1 cellular context compared by ENCODE assay signal in genomic region chr5:75020016-75020656, GRCh38.
A peak's percentile ranks its signal among the peaks of the same experiment; 100 is the strongest.
TF ChIP-seq lines count a peak whose summit lies in the region.

No MANE protein-coding gene starts in this region.

TF ChIP-seq in HepG2, 621 proteins besides CTCF, POLR2A, EP300 and RAD21 (continued from another document and continues in another):
- TF ChIP-seq NFIC (IDR thresholded peaks at IDR 0.05; ENCODE audit: low read length) = peak; percentile 61; the same call in 1 of the 2 replicates
- TF ChIP-seq, protein P1, sequence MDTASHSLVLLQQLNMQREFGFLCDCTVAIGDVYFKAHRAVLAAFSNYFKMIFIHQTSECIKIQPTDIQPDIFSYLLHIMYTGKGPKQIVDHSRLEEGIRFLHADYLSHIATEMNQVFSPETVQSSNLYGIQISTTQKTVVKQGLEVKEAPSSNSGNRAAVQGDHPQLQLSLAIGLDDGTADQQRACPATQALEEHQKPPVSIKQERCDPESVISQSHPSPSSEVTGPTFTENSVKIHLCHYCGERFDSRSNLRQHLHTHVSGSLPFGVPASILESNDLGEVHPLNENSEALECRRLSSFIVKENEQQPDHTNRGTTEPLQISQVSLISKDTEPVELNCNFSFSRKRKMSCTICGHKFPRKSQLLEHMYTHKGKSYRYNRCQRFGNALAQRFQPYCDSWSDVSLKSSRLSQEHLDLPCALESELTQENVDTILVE (CRISPR knock-in tag; IDR thresholded peaks at IDR 0.05) = peak; percentile 32; the same call in 1 of the 2 replicates
- peak; percentile 75; the same call in 1 of the 2 replicates for TF ChIP-seq ZNF232 (CRISPR knock-in tag; IDR thresholded peaks at IDR 0.05; ENCODE audit: borderline replicate concordance)
- TF ChIP-seq, protein P2, sequence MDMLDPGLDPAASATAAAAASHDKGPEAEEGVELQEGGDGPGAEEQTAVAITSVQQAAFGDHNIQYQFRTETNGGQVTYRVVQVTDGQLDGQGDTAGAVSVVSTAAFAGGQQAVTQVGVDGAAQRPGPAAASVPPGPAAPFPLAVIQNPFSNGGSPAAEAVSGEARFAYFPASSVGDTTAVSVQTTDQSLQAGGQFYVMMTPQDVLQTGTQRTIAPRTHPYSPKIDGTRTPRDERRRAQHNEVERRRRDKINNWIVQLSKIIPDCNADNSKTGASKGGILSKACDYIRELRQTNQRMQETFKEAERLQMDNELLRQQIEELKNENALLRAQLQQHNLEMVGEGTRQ (IDR thresholded peaks at IDR 0.05; ENCODE audit: low read depth, low read length) = no peak
- TF ChIP-seq, protein P2 (CRISPR knock-in tag; IDR thresholded peaks at IDR 0.05; ENCODE audit: borderline replicate concordance) = no peak
- TF ChIP-seq HNF4G (IDR thresholded peaks at IDR 0.05; ENCODE audit: borderline replicate concordance, low read depth, low read length) = no peak
- TF ChIP-seq HNF4G (CRISPR knock-in tag; IDR thresholded peaks at IDR 0.05; ENCODE audit: borderline replicate concordance, low read depth) = peak; percentile 59; the same call in 1 of the 2 replicates
- TF ChIP-seq POLR2AphosphoS5 (IDR thresholded peaks at IDR 0.05; ENCODE audit: low read depth, low read length) = no peak
- TF ChIP-seq FOXA3 (CRISPR knock-in tag; IDR thresholded peaks at IDR 0.05) = peak; percentile 72
- no peak for TF ChIP-seq CENPX (CRISPR knock-in tag; IDR thresholded peaks at IDR 0.05)
- peak; percentile 48; the same call in 1 of the 2 replicates for TF ChIP-seq HMG20A (CRISPR knock-in tag; IDR thresholded peaks at IDR 0.05; ENCODE audit: borderline replicate concordance)
- no peak for TF ChIP-seq ZNF33B (CRISPR knock-in tag; IDR thresholded peaks at IDR 0.05)
- TF ChIP-seq ZNF430 (CRISPR knock-in tag; IDR thresholded peaks at IDR 0.05) = peak; percentile 31; the same call in 1 of the 2 replicates
- 0 out of 2 replicates have a peak, but pooled peaks have one; percentile 30 for TF ChIP-seq KLF11 (CRISPR knock-in tag; IDR thresholded peaks at IDR 0.05)
- TF ChIP-seq HNRNPL (IDR thresholded peaks at IDR 0.05; ENCODE audit: low read depth, low read length) = 0 out of 2 replicates have a peak, but pooled peaks have one; percentile 48
- TF ChIP-seq ATM (IDR thresholded peaks at IDR 0.05; ENCODE audit: borderline replicate concordance) = no peak; the same call in 1 of the 2 replicates
- TF ChIP-seq PHF5A (CRISPR knock-in tag; IDR thresholded peaks at IDR 0.05; ENCODE audit: low read depth, unreplicated experiment) = peak; percentile 65
- 0 out of 2 replicates have a peak, but pooled peaks have one; percentile 36 for TF ChIP-seq ZNF124 (CRISPR knock-in tag; IDR thresholded peaks at IDR 0.05)
- peak; percentile 39; the same call in 1 of the 2 replicates for TF ChIP-seq ZNF136 (CRISPR knock-in tag; IDR thresholded peaks at IDR 0.05; ENCODE audit: low read depth)
- TF ChIP-seq, protein P3, sequence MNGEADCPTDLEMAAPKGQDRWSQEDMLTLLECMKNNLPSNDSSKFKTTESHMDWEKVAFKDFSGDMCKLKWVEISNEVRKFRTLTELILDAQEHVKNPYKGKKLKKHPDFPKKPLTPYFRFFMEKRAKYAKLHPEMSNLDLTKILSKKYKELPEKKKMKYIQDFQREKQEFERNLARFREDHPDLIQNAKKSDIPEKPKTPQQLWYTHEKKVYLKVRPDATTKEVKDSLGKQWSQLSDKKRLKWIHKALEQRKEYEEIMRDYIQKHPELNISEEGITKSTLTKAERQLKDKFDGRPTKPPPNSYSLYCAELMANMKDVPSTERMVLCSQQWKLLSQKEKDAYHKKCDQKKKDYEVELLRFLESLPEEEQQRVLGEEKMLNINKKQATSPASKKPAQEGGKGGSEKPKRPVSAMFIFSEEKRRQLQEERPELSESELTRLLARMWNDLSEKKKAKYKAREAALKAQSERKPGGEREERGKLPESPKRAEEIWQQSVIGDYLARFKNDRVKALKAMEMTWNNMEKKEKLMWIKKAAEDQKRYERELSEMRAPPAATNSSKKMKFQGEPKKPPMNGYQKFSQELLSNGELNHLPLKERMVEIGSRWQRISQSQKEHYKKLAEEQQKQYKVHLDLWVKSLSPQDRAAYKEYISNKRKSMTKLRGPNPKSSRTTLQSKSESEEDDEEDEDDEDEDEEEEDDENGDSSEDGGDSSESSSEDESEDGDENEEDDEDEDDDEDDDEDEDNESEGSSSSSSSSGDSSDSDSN (CRISPR knock-in tag; IDR thresholded peaks at IDR 0.05) = peak; percentile 28; the same call in 1 of the 2 replicates
- peak; percentile 84 for TF ChIP-seq RCOR2 (CRISPR knock-in tag; IDR thresholded peaks at IDR 0.05)
- TF ChIP-seq, protein P4, sequence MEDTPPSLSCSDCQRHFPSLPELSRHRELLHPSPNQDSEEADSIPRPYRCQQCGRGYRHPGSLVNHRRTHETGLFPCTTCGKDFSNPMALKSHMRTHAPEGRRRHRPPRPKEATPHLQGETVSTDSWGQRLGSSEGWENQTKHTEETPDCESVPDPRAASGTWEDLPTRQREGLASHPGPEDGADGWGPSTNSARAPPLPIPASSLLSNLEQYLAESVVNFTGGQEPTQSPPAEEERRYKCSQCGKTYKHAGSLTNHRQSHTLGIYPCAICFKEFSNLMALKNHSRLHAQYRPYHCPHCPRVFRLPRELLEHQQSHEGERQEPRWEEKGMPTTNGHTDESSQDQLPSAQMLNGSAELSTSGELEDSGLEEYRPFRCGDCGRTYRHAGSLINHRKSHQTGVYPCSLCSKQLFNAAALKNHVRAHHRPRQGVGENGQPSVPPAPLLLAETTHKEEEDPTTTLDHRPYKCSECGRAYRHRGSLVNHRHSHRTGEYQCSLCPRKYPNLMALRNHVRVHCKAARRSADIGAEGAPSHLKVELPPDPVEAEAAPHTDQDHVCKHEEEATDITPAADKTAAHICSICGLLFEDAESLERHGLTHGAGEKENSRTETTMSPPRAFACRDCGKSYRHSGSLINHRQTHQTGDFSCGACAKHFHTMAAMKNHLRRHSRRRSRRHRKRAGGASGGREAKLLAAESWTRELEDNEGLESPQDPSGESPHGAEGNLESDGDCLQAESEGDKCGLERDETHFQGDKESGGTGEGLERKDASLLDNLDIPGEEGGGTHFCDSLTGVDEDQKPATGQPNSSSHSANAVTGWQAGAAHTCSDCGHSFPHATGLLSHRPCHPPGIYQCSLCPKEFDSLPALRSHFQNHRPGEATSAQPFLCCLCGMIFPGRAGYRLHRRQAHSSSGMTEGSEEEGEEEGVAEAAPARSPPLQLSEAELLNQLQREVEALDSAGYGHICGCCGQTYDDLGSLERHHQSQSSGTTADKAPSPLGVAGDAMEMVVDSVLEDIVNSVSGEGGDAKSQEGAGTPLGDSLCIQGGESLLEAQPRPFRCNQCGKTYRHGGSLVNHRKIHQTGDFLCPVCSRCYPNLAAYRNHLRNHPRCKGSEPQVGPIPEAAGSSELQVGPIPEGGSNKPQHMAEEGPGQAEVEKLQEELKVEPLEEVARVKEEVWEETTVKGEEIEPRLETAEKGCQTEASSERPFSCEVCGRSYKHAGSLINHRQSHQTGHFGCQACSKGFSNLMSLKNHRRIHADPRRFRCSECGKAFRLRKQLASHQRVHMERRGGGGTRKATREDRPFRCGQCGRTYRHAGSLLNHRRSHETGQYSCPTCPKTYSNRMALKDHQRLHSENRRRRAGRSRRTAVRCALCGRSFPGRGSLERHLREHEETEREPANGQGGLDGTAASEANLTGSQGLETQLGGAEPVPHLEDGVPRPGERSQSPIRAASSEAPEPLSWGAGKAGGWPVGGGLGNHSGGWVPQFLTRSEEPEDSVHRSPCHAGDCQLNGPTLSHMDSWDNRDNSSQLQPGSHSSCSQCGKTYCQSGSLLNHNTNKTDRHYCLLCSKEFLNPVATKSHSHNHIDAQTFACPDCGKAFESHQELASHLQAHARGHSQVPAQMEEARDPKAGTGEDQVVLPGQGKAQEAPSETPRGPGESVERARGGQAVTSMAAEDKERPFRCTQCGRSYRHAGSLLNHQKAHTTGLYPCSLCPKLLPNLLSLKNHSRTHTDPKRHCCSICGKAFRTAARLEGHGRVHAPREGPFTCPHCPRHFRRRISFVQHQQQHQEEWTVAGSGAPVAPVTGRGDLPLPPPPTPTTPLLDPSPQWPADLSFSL (CRISPR knock-in tag; IDR thresholded peaks at IDR 0.05) = no peak
- TF ChIP-seq ZNF331 (CRISPR knock-in tag; IDR thresholded peaks at IDR 0.05) = peak; percentile 64; the same call in 1 of the 2 replicates
- 0 out of 2 replicates have a peak, but pooled peaks have one; percentile 29 for TF ChIP-seq ZKSCAN8 (CRISPR knock-in tag; IDR thresholded peaks at IDR 0.05; ENCODE audit: borderline replicate concordance)
- TF ChIP-seq, protein P5, sequence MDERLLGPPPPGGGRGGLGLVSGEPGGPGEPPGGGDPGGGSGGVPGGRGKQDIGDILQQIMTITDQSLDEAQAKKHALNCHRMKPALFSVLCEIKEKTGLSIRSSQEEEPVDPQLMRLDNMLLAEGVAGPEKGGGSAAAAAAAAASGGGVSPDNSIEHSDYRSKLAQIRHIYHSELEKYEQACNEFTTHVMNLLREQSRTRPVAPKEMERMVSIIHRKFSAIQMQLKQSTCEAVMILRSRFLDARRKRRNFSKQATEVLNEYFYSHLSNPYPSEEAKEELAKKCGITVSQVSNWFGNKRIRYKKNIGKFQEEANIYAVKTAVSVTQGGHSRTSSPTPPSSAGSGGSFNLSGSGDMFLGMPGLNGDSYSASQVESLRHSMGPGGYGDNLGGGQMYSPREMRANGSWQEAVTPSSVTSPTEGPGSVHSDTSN (CRISPR knock-in tag; IDR thresholded peaks at IDR 0.05) = no peak
- TF ChIP-seq, protein P6, sequence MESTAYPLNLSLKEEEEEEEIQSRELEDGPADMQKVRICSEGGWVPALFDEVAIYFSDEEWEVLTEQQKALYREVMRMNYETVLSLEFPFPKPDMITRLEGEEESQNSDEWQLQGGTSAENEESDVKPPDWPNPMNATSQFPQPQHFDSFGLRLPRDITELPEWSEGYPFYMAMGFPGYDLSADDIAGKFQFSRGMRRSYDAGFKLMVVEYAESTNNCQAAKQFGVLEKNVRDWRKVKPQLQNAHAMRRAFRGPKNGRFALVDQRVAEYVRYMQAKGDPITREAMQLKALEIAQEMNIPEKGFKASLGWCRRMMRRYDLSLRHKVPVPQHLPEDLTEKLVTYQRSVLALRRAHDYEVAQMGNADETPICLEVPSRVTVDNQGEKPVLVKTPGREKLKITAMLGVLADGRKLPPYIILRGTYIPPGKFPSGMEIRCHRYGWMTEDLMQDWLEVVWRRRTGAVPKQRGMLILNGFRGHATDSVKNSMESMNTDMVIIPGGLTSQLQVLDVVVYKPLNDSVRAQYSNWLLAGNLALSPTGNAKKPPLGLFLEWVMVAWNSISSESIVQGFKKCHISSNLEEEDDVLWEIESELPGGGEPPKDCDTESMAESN (CRISPR knock-in tag; conservative IDR thresholded peaks at IDR 0.05) = 0 out of 2 replicates have a peak, but pooled peaks have one; percentile 49
- TF ChIP-seq HHEX (CRISPR knock-in tag; IDR thresholded peaks at IDR 0.05) = no peak
- TF ChIP-seq, protein P7, sequence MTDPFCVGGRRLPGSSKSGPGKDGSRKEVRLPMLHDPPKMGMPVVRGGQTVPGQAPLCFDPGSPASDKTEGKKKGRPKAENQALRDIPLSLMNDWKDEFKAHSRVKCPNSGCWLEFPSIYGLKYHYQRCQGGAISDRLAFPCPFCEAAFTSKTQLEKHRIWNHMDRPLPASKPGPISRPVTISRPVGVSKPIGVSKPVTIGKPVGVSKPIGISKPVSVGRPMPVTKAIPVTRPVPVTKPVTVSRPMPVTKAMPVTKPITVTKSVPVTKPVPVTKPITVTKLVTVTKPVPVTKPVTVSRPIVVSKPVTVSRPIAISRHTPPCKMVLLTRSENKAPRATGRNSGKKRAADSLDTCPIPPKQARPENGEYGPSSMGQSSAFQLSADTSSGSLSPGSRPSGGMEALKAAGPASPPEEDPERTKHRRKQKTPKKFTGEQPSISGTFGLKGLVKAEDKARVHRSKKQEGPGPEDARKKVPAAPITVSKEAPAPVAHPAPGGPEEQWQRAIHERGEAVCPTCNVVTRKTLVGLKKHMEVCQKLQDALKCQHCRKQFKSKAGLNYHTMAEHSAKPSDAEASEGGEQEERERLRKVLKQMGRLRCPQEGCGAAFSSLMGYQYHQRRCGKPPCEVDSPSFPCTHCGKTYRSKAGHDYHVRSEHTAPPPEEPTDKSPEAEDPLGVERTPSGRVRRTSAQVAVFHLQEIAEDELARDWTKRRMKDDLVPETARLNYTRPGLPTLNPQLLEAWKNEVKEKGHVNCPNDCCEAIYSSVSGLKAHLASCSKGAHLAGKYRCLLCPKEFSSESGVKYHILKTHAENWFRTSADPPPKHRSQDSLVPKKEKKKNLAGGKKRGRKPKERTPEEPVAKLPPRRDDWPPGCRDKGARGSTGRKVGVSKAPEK (CRISPR knock-in tag; IDR thresholded peaks at IDR 0.05; ENCODE audit: borderline replicate concordance) = no peak
- peak; percentile 19; the same call in 1 of the 2 replicates for TF ChIP-seq ZBTB7B (CRISPR knock-in tag; IDR thresholded peaks at IDR 0.05)
- TF ChIP-seq HDAC2 (CRISPR knock-in tag; IDR thresholded peaks at IDR 0.05) = peak; percentile 57; the same call in 1 of the 2 replicates
- TF ChIP-seq ZNF569 (CRISPR knock-in tag; IDR thresholded peaks at IDR 0.05; ENCODE audit: borderline replicate concordance) = no peak
- peak; percentile 55; the same call in 1 of the 2 replicates for TF ChIP-seq ZNF614 (CRISPR knock-in tag; IDR thresholded peaks at IDR 0.05; ENCODE audit: borderline replicate concordance)
- TF ChIP-seq RARA (CRISPR knock-in tag; IDR thresholded peaks at IDR 0.05) = peak; percentile 56; the same call in 1 of the 2 replicates
- TF ChIP-seq ZNF34 (CRISPR knock-in tag; IDR thresholded peaks at IDR 0.05; ENCODE audit: borderline replicate concordance) = no peak
- TF ChIP-seq ZNF768 (CRISPR knock-in tag; IDR thresholded peaks at IDR 0.05) = peak; percentile 38; the same call in 1 of the 2 replicates
- TF ChIP-seq ZNF12 (CRISPR knock-in tag; IDR thresholded peaks at IDR 0.05) = peak; percentile 80; the same call in 1 of the 2 replicates
- TF ChIP-seq KDM1A (CRISPR knock-in tag; IDR thresholded peaks at IDR 0.05) = peak; percentile 71
- peak; percentile 80 for TF ChIP-seq ZMYM4 (CRISPR knock-in tag; IDR thresholded peaks at IDR 0.05)
- TF ChIP-seq ZSCAN31 (CRISPR knock-in tag; IDR thresholded peaks at IDR 0.05; ENCODE audit: low read depth) = peak; percentile 100
- no peak for TF ChIP-seq ZNF207 (IDR thresholded peaks at IDR 0.05; ENCODE audit: borderline replicate concordance)
- TF ChIP-seq ZFX (CRISPR knock-in tag; IDR thresholded peaks at IDR 0.05; ENCODE audit: low read depth) = peak; percentile 74
- peak; percentile 32; the same call in 1 of the 2 replicates for TF ChIP-seq IRF2 (CRISPR knock-in tag; IDR thresholded peaks at IDR 0.05)
- 0 out of 2 replicates have a peak, but pooled peaks have one; percentile 33 for TF ChIP-seq PHF8 (CRISPR knock-in tag; IDR thresholded peaks at IDR 0.05)
- TF ChIP-seq FOXK1 (CRISPR knock-in tag; IDR thresholded peaks at IDR 0.05; ENCODE audit: borderline replicate concordance, low read depth) = peak; percentile 24; the same call in 1 of the 2 replicates
